ENCODE assay signal across 8 cellular contexts in the genomic region with DNA sequence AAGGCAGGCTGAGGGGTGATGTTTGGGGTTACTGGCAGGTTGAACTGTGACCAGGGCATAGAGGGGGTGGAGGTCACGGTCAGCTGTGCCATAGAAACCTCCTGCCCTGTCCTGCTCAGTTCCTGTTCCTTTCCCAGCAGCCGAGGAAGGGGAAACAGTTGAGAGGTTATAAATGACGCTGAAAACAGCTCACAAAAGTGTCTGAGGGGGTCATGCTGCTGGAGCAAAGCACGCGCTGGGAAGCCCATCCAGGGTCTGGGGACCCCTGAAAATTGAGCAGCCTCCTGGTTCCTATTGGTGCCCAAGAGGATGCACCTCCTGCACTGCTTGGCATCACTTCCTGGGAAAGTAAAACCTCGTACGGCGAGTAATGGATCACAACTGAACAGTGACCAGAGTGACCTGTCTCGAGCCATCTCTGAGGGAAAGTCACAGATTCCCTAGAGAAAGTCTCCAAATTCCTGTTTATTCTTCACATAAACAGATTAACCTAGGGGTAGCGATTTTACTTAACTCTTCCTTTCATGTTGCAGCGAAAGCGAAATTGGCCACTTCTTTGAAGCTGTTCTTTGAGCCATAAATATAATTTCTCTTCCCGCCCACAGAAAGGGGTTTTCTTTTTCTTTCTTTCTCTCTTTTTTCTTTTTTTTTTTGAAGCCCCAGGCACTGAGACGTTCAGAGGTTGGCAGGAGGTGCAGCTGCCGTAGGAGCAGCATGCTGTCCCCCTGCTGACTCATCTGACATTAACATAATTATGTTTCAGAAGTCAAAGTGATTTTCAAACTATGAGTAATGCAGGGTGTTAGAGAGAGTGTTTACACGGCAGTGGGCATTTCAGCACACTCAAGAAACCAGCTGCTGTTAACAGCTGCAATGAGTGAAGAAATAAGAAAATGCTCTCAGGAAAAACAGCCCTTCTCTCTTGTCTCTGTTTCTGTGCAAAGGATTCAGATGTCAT. TPM values are rescaled to one million over a fixed set of nuclear protein-coding genes. Genes with fewer than 3 reads are reported as not detected.
DNase-seq lines count a peak whose midpoint lies in the region; ATAC-seq, FAIRE-seq and TF ChIP-seq lines count a peak whose summit lies in the region.

No MANE protein-coding gene starts in this region.

- H3K4me3 ChIP-seq in endothelial cell of umbilical vein (replicated peaks in 1 of 3; ENCODE audit: insufficient read depth in 1 of 3, low read depth in 1 of 3, low read length in 3 of 3): peak overlapping the region in 2 of 3 experiments; percentile 45 to 76

- BruUV-seq in endothelial cell of umbilical vein (replicated peaks; lab: Mats Ljungman, UMichigan): TSS peak; percentile 97

- intact Hi-C loops in endothelial cell of umbilical vein (cut with micrococcal nuclease): loop anchor here (1.0 to 10.0 kb wide), 3 partner anchors 30 to 992 kb away; partner anchors contain the start of genes ATF3 and SLC30A1

- H3K27ac Mint-ChIP-seq in naive thymus-derived CD8-positive, alpha-beta T cell: peak overlapping the region; percentile 25 to 93 (median 83)
- peak overlapping the region; percentile 93 for H3K27ac Mint-ChIP-seq in stimulated activated naive CD8-positive, alpha-beta T cell treated with anti-CD3 and anti-CD28 coated beads, Interleukin-15, Interleukin-2, amounts not matched to agents 100 ng/mL and 50 ng/mL, for 24 hours

- FAIRE-seq in endothelial cell of umbilical vein (lab: Jason Lieb, UNC): peak; percentile 98

- peak; percentile 47 for TF ChIP-seq POLR2A in endothelial cell of umbilical vein (IDR thresholded peaks at IDR 0.05; ENCODE audit: low read depth, low read length)

- H3K4me1 ChIP-seq in endothelial cell of umbilical vein (ENCODE audit: control insufficient read depth, extremely low read depth, insufficient read depth, low read length): peaks cover 18% of the 10 kb centered on the region

- peaks cover 0 to 7% (median 0%) of the 10 kb centered on the region in 9 donors for H3K9me3 Mint-ChIP-seq in naive thymus-derived CD8-positive, alpha-beta T cell
- no peaks in the 10 kb centered on the region for H3K9me3 Mint-ChIP-seq in stimulated activated naive CD8-positive, alpha-beta T cell treated with anti-CD3 and anti-CD28 coated beads, Interleukin-15, Interleukin-2, amounts not matched to agents 100 ng/mL and 50 ng/mL, for 24 hours

- H3K9ac ChIP-seq in endothelial cell of umbilical vein (replicated peaks; ENCODE audit: extremely low read depth, insufficient read depth, low read length): peak overlapping the region; percentile 82

- H3K4me1 Mint-ChIP-seq in naive thymus-derived CD8-positive, alpha-beta T cell: peaks cover 6 to 22% (median 17%) of the 10 kb centered on the region in 4 donors
- H3K4me1 Mint-ChIP-seq in stimulated activated naive CD8-positive, alpha-beta T cell treated with anti-CD3 and anti-CD28 coated beads, Interleukin-15, Interleukin-2, amounts not matched to agents 100 ng/mL and 50 ng/mL, for 24 hours (ENCODE audit: low read depth): peaks cover 42% of the 10 kb centered on the region

- CTCF ChIA-PET in endothelial cell of umbilical vein (lab: Charles Lee): interaction anchor here (0.8 to 2.2 kb wide), 12 partner anchors 9 to 183 kb away, joined by 3 to 10 read pairs (median 4); partner anchors contain the start of gene ATF3

- no peak for TF ChIP-seq CTCF in endothelial cell of umbilical vein (IDR thresholded peaks at IDR 0.05; ENCODE audit: extremely low read depth in 1 of 2, insufficient read depth in 1 of 2, low read depth in 1 of 2, low read length in 2 of 2)

- H3K9me1 ChIP-seq in endothelial cell of umbilical vein (replicated peaks; ENCODE audit: control insufficient read depth, extremely low read depth, insufficient read depth, low read length): no peaks in the 10 kb centered on the region

- no peaks in the 10 kb centered on the region for H3K27me3 ChIP-seq in endothelial cell of umbilical vein (ENCODE audit: control insufficient read depth in 2 of 2, insufficient read depth in 2 of 2, low read length in 2 of 2)

- peak overlapping the region; percentile 70 for H3K27ac ChIP-seq in endothelial cell of umbilical vein (ENCODE audit: insufficient read depth, low read depth, low read length)

- POLR2A ChIA-PET in endothelial cell of umbilical vein (lab: Charles Lee): interaction anchor here (2.8 kb wide), 1 partner anchor 42 kb away, joined by 16 read pairs; the partner anchor contains the start of gene ATF3
- POLR2A ChIA-PET in naive thymus-derived CD8-positive, alpha-beta T cell (lab: Charles Lee): interaction anchor here (0.9 kb wide), 1 partner anchor 8 kb away, joined by 3 read pairs; no protein-coding TSS in a partner anchor

- H3K4me2 ChIP-seq in endothelial cell of umbilical vein (ENCODE audit: insufficient read depth, low read length): peak overlapping the region; percentile 88

- ATAC-seq in GM18909 (IDR thresholded peaks at IDR 0.05; ENCODE audit: poor library complexity, unreplicated experiment) (peak; percentile 98), HG03108 (IDR thresholded peaks at IDR 0.05; ENCODE audit: unreplicated experiment) (peak; percentile 99)
- peak; percentile 96 to 100 for ATAC-seq in naive thymus-derived CD8-positive, alpha-beta T cell

- H3K36me3 ChIP-seq in endothelial cell of umbilical vein (ENCODE audit: control insufficient read depth in 2 of 2, extremely low read depth in 1 of 2, insufficient read depth in 2 of 2, low read length in 2 of 2): no peaks in the 10 kb centered on the region

- no peaks in the 10 kb centered on the region for H3K79me2 ChIP-seq in endothelial cell of umbilical vein (ENCODE audit: control insufficient read depth, insufficient read depth, low read length)

- H3K36me3 Mint-ChIP-seq in naive thymus-derived CD8-positive, alpha-beta T cell: peaks cover 0 to 5% (median 0%) of the 10 kb centered on the region in 3 donors
- H3K36me3 Mint-ChIP-seq in stimulated activated naive CD8-positive, alpha-beta T cell treated with anti-CD3 and anti-CD28 coated beads, Interleukin-15, Interleukin-2, amounts not matched to agents 100 ng/mL and 50 ng/mL, for 24 hours (ENCODE audit: low read depth): no peaks in the 10 kb centered on the region

- no peaks in the 10 kb centered on the region for H3K9me3 ChIP-seq in endothelial cell of umbilical vein (replicated peaks; ENCODE audit: control insufficient read depth, insufficient read depth, low read length)

- H4K20me1 ChIP-seq in endothelial cell of umbilical vein (replicated peaks; ENCODE audit: control insufficient read depth, extremely low read depth, insufficient read depth, low read length): no peaks in the 10 kb centered on the region

- H2AFZ ChIP-seq in endothelial cell of umbilical vein (ENCODE audit: low read depth, low read length): peak overlapping the region; percentile 37

- peaks cover 0 to 3% (median under 1%) of the 10 kb centered on the region in 5 donors for H3K27me3 Mint-ChIP-seq in naive thymus-derived CD8-positive, alpha-beta T cell
- H3K27me3 Mint-ChIP-seq in stimulated activated naive CD8-positive, alpha-beta T cell treated with anti-CD3 and anti-CD28 coated beads, Interleukin-15, Interleukin-2, amounts not matched to agents 100 ng/mL and 50 ng/mL, for 24 hours: peaks cover 12% of the 10 kb centered on the region

- dilution Hi-C loops in endothelial cell of umbilical vein (cut with MboI; ENCODE audit: extremely low pct_ligation_motif_present, low sequenced_read_pairs): no loop called here

- DNase-seq in Ammon's horn (ENCODE audit: low spot score) (peak; percentile 59), NCI-H345 (lab: John Stamatoyannopoulos, UW) (peak; percentile 61), endothelial cell of umbilical vein (ENCODE audit: low read depth, low spot score) (peak; percentile 87)
- DNase-seq in activated CD4-positive, alpha-beta T cell treated with anti-CD3 and anti-CD28 coated beads, Interleukin-2, amount 50 U/mL, for 48 hours: peak; percentile 56 to 67
- DNase-seq in naive thymus-derived CD8-positive, alpha-beta T cell: peak in 9 of 10 donors; percentile 9 to 69 (median 41)

- H3K4me3 Mint-ChIP-seq in naive thymus-derived CD8-positive, alpha-beta T cell: peak overlapping the region; percentile 78 to 99 (median 92)
- peak overlapping the region; percentile 91 for H3K4me3 Mint-ChIP-seq in stimulated activated naive CD8-positive, alpha-beta T cell treated with anti-CD3 and anti-CD28 coated beads, Interleukin-15, Interleukin-2, amounts not matched to agents 100 ng/mL and 50 ng/mL, for 24 hours

TF ChIP-seq in endothelial cell of umbilical vein, 7 proteins besides CTCF, POLR2A, EP300 and RAD21:
- no peak for TF ChIP-seq POLR2AphosphoS5 (IDR thresholded peaks at IDR 0.05; ENCODE audit: insufficient read depth, low read depth, low read length)
- no peak for TF ChIP-seq EZH2 (IDR thresholded peaks at IDR 0.05; ENCODE audit: borderline replicate concordance, low read depth, low read length, severe bottlenecking)
- peak; percentile 88 for TF ChIP-seq FOS (IDR thresholded peaks at IDR 0.05; ENCODE audit: borderline replicate concordance, insufficient read depth, low read length)
- no peak for TF ChIP-seq MYC (IDR thresholded peaks at IDR 0.05; ENCODE audit: low read depth, low read length)
- peak; percentile 73 for TF ChIP-seq JUN (IDR thresholded peaks at IDR 0.05; ENCODE audit: borderline replicate concordance, insufficient read depth, insufficient read length, low read depth)
- TF ChIP-seq, protein P1, sequence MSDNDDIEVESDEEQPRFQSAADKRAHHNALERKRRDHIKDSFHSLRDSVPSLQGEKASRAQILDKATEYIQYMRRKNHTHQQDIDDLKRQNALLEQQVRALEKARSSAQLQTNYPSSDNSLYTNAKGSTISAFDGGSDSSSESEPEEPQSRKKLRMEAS (IDR thresholded peaks at IDR 0.05; ENCODE audit: insufficient read depth, insufficient read length): no peak
- TF ChIP-seq GATA2 (IDR thresholded peaks at IDR 0.05; ENCODE audit: insufficient read depth, insufficient read length, low read depth, low read length): no peak

RNA-seq across cellular contexts. Expression of gene ATF3, which starts 41.8 kb away (rescaled TPM):
- total RNA-seq in endothelial cell of umbilical vein: 6.1 and 10.7 TPM in 2 replicates
- 16.6 and 17.1 TPM in 2 replicates for polyA plus RNA-seq in endothelial cell of umbilical vein
- 15.0 and 27.2 TPM in 2 replicates for polyA plus RNA-seq in endothelial cell of umbilical vein (2011; cell fraction: cytosol; rRNA removed)
- 112 and 144 TPM in 2 replicates for polyA plus RNA-seq in endothelial cell of umbilical vein (2011; cell fraction: nucleus; rRNA removed)
- polyA plus RNA-seq in endothelial cell of umbilical vein (2012): 20.5 and 21.1 TPM in 2 replicates
- polyA minus RNA-seq in endothelial cell of umbilical vein: 21.1 and 35.4 TPM in 2 replicates
- 24.9 TPM for polyA minus RNA-seq in endothelial cell of umbilical vein (2011; cell fraction: cytosol; rRNA and poly(A)+ RNA removed)
- 91.9 and 95.5 TPM in 2 replicates for polyA minus RNA-seq in endothelial cell of umbilical vein (2011; cell fraction: nucleus; rRNA and poly(A)+ RNA removed)
- 1 to 10 TPM; 1.4 to 1.8 TPM for total RNA-seq in naive thymus-derived CD8-positive, alpha-beta T cell
- not detected for polyA plus RNA-seq in naive thymus-derived CD8-positive, alpha-beta T cell

Comparison
In these comparisons a context has a peak if more than half of its experiments do, and no peak if none do; other contexts are left out.
1. Peak in every context shown above with its lines: DNase-seq, ATAC-seq, H3K4me3 ChIP-seq and H3K27ac ChIP-seq.